Comparison of ENCODE assay signal across 1 cellular context in the genomic region with DNA sequence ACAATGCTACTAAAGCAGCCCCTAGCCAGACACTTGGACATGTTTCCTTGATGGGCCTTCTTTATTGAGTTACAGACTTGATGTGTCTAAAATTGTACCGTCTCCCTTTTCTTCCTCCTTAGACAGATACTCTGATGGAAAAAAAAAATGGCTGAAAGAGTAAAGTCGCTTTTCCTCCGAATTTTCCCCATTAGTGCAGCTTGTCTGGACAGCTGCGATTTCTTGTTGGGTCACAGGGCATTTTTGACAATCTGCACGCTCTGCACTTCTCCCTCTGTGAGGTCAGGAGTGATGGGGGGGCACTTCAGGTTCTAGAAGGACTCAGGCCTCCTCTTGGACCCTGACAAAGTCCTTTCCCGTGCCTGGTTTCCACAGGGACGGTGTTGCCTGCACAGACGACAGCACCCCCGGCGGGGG.
TF ChIP-seq lines count a peak whose summit lies in the region.

No MANE protein-coding gene starts in this region.

TF ChIP-seq in HepG2, 621 proteins besides CTCF, POLR2A, EP300 and RAD21 (continued from another document and continues in another):
- TF ChIP-seq, protein P1, sequence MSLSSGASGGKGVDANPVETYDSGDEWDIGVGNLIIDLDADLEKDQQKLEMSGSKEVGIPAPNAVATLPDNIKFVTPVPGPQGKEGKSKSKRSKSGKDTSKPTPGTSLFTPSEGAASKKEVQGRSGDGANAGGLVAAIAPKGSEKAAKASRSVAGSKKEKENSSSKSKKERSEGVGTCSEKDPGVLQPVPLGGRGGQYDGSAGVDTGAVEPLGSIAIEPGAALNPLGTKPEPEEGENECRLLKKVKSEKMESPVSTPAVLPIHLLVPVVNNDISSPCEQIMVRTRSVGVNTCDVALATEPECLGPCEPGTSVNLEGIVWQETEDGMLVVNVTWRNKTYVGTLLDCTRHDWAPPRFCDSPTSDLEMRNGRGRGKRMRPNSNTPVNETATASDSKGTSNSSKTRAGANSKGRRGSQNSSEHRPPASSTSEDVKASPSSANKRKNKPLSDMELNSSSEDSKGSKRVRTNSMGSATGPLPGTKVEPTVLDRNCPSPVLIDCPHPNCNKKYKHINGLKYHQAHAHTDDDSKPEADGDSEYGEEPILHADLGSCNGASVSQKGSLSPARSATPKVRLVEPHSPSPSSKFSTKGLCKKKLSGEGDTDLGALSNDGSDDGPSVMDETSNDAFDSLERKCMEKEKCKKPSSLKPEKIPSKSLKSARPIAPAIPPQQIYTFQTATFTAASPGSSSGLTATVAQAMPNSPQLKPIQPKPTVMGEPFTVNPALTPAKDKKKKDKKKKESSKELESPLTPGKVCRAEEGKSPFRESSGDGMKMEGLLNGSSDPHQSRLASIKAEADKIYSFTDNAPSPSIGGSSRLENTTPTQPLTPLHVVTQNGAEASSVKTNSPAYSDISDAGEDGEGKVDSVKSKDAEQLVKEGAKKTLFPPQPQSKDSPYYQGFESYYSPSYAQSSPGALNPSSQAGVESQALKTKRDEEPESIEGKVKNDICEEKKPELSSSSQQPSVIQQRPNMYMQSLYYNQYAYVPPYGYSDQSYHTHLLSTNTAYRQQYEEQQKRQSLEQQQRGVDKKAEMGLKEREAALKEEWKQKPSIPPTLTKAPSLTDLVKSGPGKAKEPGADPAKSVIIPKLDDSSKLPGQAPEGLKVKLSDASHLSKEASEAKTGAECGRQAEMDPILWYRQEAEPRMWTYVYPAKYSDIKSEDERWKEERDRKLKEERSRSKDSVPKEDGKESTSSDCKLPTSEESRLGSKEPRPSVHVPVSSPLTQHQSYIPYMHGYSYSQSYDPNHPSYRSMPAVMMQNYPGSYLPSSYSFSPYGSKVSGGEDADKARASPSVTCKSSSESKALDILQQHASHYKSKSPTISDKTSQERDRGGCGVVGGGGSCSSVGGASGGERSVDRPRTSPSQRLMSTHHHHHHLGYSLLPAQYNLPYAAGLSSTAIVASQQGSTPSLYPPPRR (CRISPR knock-in tag; IDR thresholded peaks at IDR 0.05; ENCODE audit: borderline replicate concordance) = no peak
- TF ChIP-seq ZNF672 (CRISPR knock-in tag; IDR thresholded peaks at IDR 0.05) (no peak), SP1 (IDR thresholded peaks at IDR 0.05) (no peak), SP1 (CRISPR knock-in tag; IDR thresholded peaks at IDR 0.05) (no peak), SALL2 (CRISPR knock-in tag; IDR thresholded peaks at IDR 0.05) (no peak), ZNF431 (CRISPR knock-in tag; IDR thresholded peaks at IDR 0.05; ENCODE audit: borderline replicate concordance, low read depth) (no peak), DNMT3B (CRISPR knock-in tag; conservative IDR thresholded peaks at IDR 0.05) (no peak), ZNF564 (CRISPR knock-in tag; IDR thresholded peaks at IDR 0.05) (no peak), PAWR (CRISPR knock-in tag; IDR thresholded peaks at IDR 0.05; ENCODE audit: borderline replicate concordance) (no peak), SAP130 (CRISPR knock-in tag; IDR thresholded peaks at IDR 0.05; ENCODE audit: low read depth) (no peak), CC2D1A (CRISPR knock-in tag; IDR thresholded peaks at IDR 0.05) (no peak), ZNF557 (CRISPR knock-in tag; IDR thresholded peaks at IDR 0.05) (no peak), RFXANK (CRISPR knock-in tag; IDR thresholded peaks at IDR 0.05) (no peak), SUZ12 (IDR thresholded peaks at IDR 0.05; ENCODE audit: low read depth, low read length) (no peak), ZNF83 (CRISPR knock-in tag; IDR thresholded peaks at IDR 0.05; ENCODE audit: borderline replicate concordance) (peak; percentile 65; the same call in 1 of the 2 replicates), RARA (CRISPR knock-in tag; IDR thresholded peaks at IDR 0.05) (no peak), ZSCAN29 (CRISPR knock-in tag; conservative IDR thresholded peaks at IDR 0.05) (peak; percentile 83; the same call in 1 of the 2 replicates), FOXM1 (CRISPR knock-in tag; IDR thresholded peaks at IDR 0.05) (no peak), NR2F6 (IDR thresholded peaks at IDR 0.05) (no peak), NR2F6 (CRISPR knock-in tag; IDR thresholded peaks at IDR 0.05) (no peak), PRPF4 (IDR thresholded peaks at IDR 0.05; ENCODE audit: low read depth, low read length, poor library complexity, severe bottlenecking) (no peak), ZNF160 (CRISPR knock-in tag; IDR thresholded peaks at IDR 0.05) (no peak), ZNF33B (CRISPR knock-in tag; IDR thresholded peaks at IDR 0.05) (no peak), NCOA1 (CRISPR knock-in tag; IDR thresholded peaks at IDR 0.05) (0 out of 2 replicates have a peak, but pooled peaks have one; percentile 60), FOXK1 (CRISPR knock-in tag; IDR thresholded peaks at IDR 0.05; ENCODE audit: borderline replicate concordance, low read depth) (no peak), U2AF2 (IDR thresholded peaks at IDR 0.05; ENCODE audit: low read depth, low read length) (no peak), ZZZ3 (CRISPR knock-in tag; IDR thresholded peaks at IDR 0.05; ENCODE audit: borderline replicate concordance) (no peak), IKZF4 (CRISPR knock-in tag; IDR thresholded peaks at IDR 0.05; ENCODE audit: borderline replicate concordance, low read depth, not compliant biosample characterization) (no peak), NFIB (CRISPR knock-in tag; IDR thresholded peaks at IDR 0.05; ENCODE audit: borderline replicate concordance) (no peak), PHF21A (CRISPR knock-in tag; IDR thresholded peaks at IDR 0.05) (peak; percentile 28; the same call in 1 of the 2 replicates), ISX (CRISPR knock-in tag; conservative IDR thresholded peaks at IDR 0.05) (no peak), GFI1 (CRISPR knock-in tag; IDR thresholded peaks at IDR 0.05; ENCODE audit: borderline replicate concordance) (0 out of 2 replicates have a peak, but pooled peaks have one; percentile 4), ZNF234 (CRISPR knock-in tag; conservative IDR thresholded peaks at IDR 0.05) (no peak), ZNF879 (CRISPR knock-in tag; IDR thresholded peaks at IDR 0.05) (no peak), MYNN (CRISPR knock-in tag; IDR thresholded peaks at IDR 0.05; ENCODE audit: low read depth) (no peak)
- TF ChIP-seq, protein P2, sequence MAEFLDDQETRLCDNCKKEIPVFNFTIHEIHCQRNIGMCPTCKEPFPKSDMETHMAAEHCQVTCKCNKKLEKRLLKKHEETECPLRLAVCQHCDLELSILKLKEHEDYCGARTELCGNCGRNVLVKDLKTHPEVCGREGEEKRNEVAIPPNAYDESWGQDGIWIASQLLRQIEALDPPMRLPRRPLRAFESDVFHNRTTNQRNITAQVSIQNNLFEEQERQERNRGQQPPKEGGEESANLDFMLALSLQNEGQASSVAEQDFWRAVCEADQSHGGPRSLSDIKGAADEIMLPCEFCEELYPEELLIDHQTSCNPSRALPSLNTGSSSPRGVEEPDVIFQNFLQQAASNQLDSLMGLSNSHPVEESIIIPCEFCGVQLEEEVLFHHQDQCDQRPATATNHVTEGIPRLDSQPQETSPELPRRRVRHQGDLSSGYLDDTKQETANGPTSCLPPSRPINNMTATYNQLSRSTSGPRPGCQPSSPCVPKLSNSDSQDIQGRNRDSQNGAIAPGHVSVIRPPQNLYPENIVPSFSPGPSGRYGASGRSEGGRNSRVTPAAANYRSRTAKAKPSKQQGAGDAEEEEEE (CRISPR knock-in tag; IDR thresholded peaks at IDR 0.05; ENCODE audit: borderline replicate concordance) = 0 out of 2 replicates have a peak, but pooled peaks have one; percentile 5
- TF ChIP-seq, protein P3, sequence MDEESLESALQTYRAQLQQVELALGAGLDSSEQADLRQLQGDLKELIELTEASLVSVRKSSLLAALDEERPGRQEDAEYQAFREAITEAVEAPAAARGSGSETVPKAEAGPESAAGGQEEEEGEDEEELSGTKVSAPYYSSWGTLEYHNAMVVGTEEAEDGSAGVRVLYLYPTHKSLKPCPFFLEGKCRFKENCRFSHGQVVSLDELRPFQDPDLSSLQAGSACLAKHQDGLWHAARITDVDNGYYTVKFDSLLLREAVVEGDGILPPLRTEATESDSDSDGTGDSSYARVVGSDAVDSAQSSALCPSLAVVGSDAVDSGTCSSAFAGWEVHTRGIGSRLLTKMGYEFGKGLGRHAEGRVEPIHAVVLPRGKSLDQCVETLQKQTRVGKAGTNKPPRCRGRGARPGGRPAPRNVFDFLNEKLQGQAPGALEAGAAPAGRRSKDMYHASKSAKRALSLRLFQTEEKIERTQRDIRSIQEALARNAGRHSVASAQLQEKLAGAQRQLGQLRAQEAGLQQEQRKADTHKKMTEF (CRISPR knock-in tag; IDR thresholded peaks at IDR 0.05) = no peak
- TF ChIP-seq, protein P4, sequence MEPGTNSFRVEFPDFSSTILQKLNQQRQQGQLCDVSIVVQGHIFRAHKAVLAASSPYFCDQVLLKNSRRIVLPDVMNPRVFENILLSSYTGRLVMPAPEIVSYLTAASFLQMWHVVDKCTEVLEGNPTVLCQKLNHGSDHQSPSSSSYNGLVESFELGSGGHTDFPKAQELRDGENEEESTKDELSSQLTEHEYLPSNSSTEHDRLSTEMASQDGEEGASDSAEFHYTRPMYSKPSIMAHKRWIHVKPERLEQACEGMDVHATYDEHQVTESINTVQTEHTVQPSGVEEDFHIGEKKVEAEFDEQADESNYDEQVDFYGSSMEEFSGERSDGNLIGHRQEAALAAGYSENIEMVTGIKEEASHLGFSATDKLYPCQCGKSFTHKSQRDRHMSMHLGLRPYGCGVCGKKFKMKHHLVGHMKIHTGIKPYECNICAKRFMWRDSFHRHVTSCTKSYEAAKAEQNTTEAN (CRISPR knock-in tag; conservative IDR thresholded peaks at IDR 0.05) = no peak
- TF ChIP-seq, protein P5, sequence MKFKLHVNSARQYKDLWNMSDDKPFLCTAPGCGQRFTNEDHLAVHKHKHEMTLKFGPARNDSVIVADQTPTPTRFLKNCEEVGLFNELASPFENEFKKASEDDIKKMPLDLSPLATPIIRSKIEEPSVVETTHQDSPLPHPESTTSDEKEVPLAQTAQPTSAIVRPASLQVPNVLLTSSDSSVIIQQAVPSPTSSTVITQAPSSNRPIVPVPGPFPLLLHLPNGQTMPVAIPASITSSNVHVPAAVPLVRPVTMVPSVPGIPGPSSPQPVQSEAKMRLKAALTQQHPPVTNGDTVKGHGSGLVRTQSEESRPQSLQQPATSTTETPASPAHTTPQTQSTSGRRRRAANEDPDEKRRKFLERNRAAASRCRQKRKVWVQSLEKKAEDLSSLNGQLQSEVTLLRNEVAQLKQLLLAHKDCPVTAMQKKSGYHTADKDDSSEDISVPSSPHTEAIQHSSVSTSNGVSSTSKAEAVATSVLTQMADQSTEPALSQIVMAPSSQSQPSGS (CRISPR knock-in tag; IDR thresholded peaks at IDR 0.05) = no peak
- TF ChIP-seq, protein P6, sequence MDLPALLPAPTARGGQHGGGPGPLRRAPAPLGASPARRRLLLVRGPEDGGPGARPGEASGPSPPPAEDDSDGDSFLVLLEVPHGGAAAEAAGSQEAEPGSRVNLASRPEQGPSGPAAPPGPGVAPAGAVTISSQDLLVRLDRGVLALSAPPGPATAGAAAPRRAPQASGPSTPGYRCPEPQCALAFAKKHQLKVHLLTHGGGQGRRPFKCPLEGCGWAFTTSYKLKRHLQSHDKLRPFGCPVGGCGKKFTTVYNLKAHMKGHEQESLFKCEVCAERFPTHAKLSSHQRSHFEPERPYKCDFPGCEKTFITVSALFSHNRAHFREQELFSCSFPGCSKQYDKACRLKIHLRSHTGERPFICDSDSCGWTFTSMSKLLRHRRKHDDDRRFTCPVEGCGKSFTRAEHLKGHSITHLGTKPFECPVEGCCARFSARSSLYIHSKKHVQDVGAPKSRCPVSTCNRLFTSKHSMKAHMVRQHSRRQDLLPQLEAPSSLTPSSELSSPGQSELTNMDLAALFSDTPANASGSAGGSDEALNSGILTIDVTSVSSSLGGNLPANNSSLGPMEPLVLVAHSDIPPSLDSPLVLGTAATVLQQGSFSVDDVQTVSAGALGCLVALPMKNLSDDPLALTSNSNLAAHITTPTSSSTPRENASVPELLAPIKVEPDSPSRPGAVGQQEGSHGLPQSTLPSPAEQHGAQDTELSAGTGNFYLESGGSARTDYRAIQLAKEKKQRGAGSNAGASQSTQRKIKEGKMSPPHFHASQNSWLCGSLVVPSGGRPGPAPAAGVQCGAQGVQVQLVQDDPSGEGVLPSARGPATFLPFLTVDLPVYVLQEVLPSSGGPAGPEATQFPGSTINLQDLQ (CRISPR knock-in tag; IDR thresholded peaks at IDR 0.05) = no peak
- TF ChIP-seq, protein P7, sequence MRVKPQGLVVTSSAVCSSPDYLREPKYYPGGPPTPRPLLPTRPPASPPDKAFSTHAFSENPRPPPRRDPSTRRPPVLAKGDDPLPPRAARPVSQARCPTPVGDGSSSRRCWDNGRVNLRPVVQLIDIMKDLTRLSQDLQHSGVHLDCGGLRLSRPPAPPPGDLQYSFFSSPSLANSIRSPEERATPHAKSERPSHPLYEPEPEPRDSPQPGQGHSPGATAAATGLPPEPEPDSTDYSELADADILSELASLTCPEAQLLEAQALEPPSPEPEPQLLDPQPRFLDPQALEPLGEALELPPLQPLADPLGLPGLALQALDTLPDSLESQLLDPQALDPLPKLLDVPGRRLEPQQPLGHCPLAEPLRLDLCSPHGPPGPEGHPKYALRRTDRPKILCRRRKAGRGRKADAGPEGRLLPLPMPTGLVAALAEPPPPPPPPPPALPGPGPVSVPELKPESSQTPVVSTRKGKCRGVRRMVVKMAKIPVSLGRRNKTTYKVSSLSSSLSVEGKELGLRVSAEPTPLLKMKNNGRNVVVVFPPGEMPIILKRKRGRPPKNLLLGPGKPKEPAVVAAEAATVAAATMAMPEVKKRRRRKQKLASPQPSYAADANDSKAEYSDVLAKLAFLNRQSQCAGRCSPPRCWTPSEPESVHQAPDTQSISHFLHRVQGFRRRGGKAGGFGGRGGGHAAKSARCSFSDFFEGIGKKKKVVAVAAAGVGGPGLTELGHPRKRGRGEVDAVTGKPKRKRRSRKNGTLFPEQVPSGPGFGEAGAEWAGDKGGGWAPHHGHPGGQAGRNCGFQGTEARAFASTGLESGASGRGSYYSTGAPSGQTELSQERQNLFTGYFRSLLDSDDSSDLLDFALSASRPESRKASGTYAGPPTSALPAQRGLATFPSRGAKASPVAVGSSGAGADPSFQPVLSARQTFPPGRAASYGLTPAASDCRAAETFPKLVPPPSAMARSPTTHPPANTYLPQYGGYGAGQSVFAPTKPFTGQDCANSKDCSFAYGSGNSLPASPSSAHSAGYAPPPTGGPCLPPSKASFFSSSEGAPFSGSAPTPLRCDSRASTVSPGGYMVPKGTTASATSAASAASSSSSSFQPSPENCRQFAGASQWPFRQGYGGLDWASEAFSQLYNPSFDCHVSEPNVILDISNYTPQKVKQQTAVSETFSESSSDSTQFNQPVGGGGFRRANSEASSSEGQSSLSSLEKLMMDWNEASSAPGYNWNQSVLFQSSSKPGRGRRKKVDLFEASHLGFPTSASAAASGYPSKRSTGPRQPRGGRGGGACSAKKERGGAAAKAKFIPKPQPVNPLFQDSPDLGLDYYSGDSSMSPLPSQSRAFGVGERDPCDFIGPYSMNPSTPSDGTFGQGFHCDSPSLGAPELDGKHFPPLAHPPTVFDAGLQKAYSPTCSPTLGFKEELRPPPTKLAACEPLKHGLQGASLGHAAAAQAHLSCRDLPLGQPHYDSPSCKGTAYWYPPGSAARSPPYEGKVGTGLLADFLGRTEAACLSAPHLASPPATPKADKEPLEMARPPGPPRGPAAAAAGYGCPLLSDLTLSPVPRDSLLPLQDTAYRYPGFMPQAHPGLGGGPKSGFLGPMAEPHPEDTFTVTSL (CRISPR knock-in tag; IDR thresholded peaks at IDR 0.05; ENCODE audit: borderline replicate concordance) = peak; percentile 56; the same call in 1 of the 2 replicates
